In the genomic region with DNA sequence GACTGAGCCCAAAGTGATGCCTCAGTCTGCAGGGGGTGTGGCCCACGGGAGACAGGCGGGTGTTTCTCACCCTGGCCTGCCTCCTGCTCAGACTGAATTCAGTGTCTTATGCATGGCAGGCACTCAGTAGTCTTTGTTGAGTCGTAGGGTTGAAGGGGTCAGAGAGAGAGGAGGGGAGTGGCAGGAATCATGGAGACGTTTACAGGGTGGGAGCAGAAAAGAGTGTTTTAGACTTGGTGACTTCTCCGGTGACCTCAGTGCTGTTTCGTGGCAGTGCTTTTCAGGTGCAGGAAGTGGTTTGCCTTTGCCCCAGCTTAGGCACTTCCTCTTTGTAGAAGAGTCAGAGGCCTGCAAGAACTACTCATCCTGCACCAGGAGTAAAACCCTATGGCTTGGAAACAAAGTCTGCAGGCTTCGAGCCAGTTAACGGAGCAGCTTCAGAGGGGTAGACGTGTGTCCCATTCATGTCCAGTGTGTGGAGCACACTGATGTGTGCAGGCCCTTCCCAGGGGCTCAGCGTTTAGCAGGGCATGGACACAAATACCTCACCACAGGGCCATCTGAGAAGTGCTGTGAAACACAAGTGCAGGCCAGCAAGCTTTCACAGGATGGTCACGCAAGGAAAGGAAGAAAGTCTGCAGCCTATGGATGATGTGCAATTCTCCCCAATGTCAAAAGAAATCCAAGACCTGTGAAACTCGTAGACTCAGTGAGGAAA, we compare ENCODE assay signal across 9 cellular contexts. TPM values are rescaled to one million over a fixed set of nuclear protein-coding genes. Genes with fewer than 3 reads are reported as not detected.
DNase-seq lines count a peak whose midpoint lies in the region; ATAC-seq lines count a peak whose summit lies in the region.
"Had no signal": no experiment of that assay in that cellular context is flagged by ENCODE, and none has a peak within 500 bp of the region (broad histone marks: within the 10 kb centered on the region; RNA-seq: fewer than 3 reads in every experiment).

No MANE protein-coding gene starts in this region.

- H3K4me3 ChIP-seq in BLaER1 treated with 17β-estradiol and CSF1 and Interleukin-3, amounts not matched to agents 10 nM and 100 nM = peak overlapping the region in 3 of 10 experiments; percentile 16 to 25 (median 22); a peak in 5 of 20 replicates

- ATAC-seq in GM19455 (IDR thresholded peaks at IDR 0.05; ENCODE audit: unreplicated experiment) (peak; percentile 94), HG03520 (IDR thresholded peaks at IDR 0.05; ENCODE audit: unreplicated experiment) (peak; percentile 94), esophagus mucosa (peak; percentile 49)
- ATAC-seq in stimulated activated memory B cell treated with anti-CD40 and anti-IgM and Interleukin-4, amounts not matched to agents 10 μg/mL and 1 μg/mL and 100 μg/mL, for 72 hours = peak; percentile 97

- H3K27ac Mint-ChIP-seq in stimulated activated memory B cell treated with anti-CD40 and anti-IgM and Interleukin-4, amounts not matched to agents 10 μg/mL and 1 μg/mL and 100 μg/mL, for 72 hours = peak overlapping the region; percentile 90

- H3K4me3 Mint-ChIP-seq in stimulated activated memory B cell treated with anti-CD40 and anti-IgM and Interleukin-4, amounts not matched to agents 10 μg/mL and 1 μg/mL and 100 μg/mL, for 72 hours = peak overlapping the region; percentile 79

- H3K36me3 ChIP-seq in BLaER1 treated with 17β-estradiol and CSF1 and Interleukin-3, amounts not matched to agents 10 nM and 100 nM = no peaks in the 10 kb centered on the region

- peaks cover 0 to 11% (median 6%) of the 10 kb centered on the region in 11 experiments; a peak in 11 of 22 replicates for H3K9me3 ChIP-seq in BLaER1 treated with 17β-estradiol and CSF1 and Interleukin-3, amounts not matched to agents 10 nM and 100 nM (replicated peaks in 1 of 11)

- H3K27ac ChIP-seq in BLaER1 treated with 17β-estradiol and CSF1 and Interleukin-3, amounts not matched to agents 10 nM and 100 nM = peak overlapping the region in 9 of 11 experiments; percentile 43 to 79 (median 66); a peak in 18 of 22 replicates

- H3K9me3 Mint-ChIP-seq in stimulated activated memory B cell treated with anti-CD40 and anti-IgM and Interleukin-4, amounts not matched to agents 10 μg/mL and 1 μg/mL and 100 μg/mL, for 72 hours = no peaks in the 10 kb centered on the region

- H3K9ac ChIP-seq in BLaER1 treated with 17β-estradiol and CSF1 and Interleukin-3, amounts not matched to agents 10 nM and 100 nM = peak overlapping the region in 9 of 11 experiments; percentile 29 to 67 (median 50); a peak in 14 of 22 replicates

- no peaks in the 10 kb centered on the region for H4K20me1 ChIP-seq in BLaER1 treated with 17β-estradiol and CSF1 and Interleukin-3, amounts not matched to agents 10 nM and 100 nM

- H3K4me1 ChIP-seq in BLaER1 treated with 17β-estradiol and CSF1 and Interleukin-3, amounts not matched to agents 10 nM and 100 nM = peaks cover 56 to 90% (median 78%) of the 10 kb centered on the region in 10 experiments

- peaks cover 66% of the 10 kb centered on the region for H3K4me1 Mint-ChIP-seq in stimulated activated memory B cell treated with anti-CD40 and anti-IgM and Interleukin-4, amounts not matched to agents 10 μg/mL and 1 μg/mL and 100 μg/mL, for 72 hours

- H3K4me2 ChIP-seq in BLaER1 treated with 17β-estradiol and CSF1 and Interleukin-3, amounts not matched to agents 10 nM and 100 nM = peak overlapping the region; percentile 66 to 92 (median 85)

- no peaks in the 10 kb centered on the region for H3K27me3 ChIP-seq in BLaER1 treated with 17β-estradiol and CSF1 and Interleukin-3, amounts not matched to agents 10 nM and 100 nM

- no peaks in the 10 kb centered on the region for H3K36me3 Mint-ChIP-seq in stimulated activated memory B cell treated with anti-CD40 and anti-IgM and Interleukin-4, amounts not matched to agents 10 μg/mL and 1 μg/mL and 100 μg/mL, for 72 hours

- no peaks in the 10 kb centered on the region for H3K27me3 Mint-ChIP-seq in stimulated activated memory B cell treated with anti-CD40 and anti-IgM and Interleukin-4, amounts not matched to agents 10 μg/mL and 1 μg/mL and 100 μg/mL, for 72 hours

- peak; percentile 62 for DNase-seq in activated CD4-positive, CD25-positive, alpha-beta regulatory T cell treated with anti-CD3 and anti-CD28 coated beads, Interleukin-2, amount 50 U/mL, for 16 hours (ENCODE audit: low read depth, low spot score)
- DNase-seq in NCI-H1436 (lab: John Stamatoyannopoulos, UW) (no peak), COR-L47 (lab: John Stamatoyannopoulos, UW) (no peak)
- DNase-seq: right cardiac atrium had no signal

RNA-seq across cellular contexts. Expression of a gene that starts 24.5 kb away (rescaled TPM):
- total RNA-seq in esophagus mucosa = 30.4 TPM
